In genomic region chr1:59046730-59047157, GRCh38 we compare ENCODE assay signal across 8 cellular contexts.
DNase-seq lines count a peak whose midpoint lies in the region; ATAC-seq and TF ChIP-seq lines count a peak whose summit lies in the region.

No MANE protein-coding gene starts in this region.

- H2BK15ac ChIP-seq in mesendoderm (replicated peaks; ENCODE audit: low read depth) = no peak overlapping the region

- intact Hi-C loops in lower leg skin (cut with DNase I; ENCODE audit: low total_unique reads) = no loop called here

- no peaks in the 10 kb centered on the region for H3K79me2 ChIP-seq in mesendoderm (ENCODE audit: control insufficient read depth, insufficient read depth, low read length)

- H2BK120ac ChIP-seq in mesendoderm (ENCODE audit: low read depth, low read length) = no peak overlapping the region

- peaks cover 20% of the 10 kb centered on the region for H3K36me3 Mint-ChIP-seq in activated CD8-positive, alpha-beta memory T cell treated with anti-CD3 and anti-CD28 coated beads, Interleukin-2, amount 10 ng/mL, durations not matched to agents 7 days and 5 days

- H3K4ac ChIP-seq in mesendoderm (ENCODE audit: low read depth, low read length) = no peak overlapping the region

- H3K4me2 ChIP-seq in mesendoderm (ENCODE audit: low read length) = no peak overlapping the region

- no peak overlapping the region for H2BK5ac ChIP-seq in mesendoderm (ENCODE audit: low read length)

- no CpG with 5 or more reads among the region's 2 CpGs for WGBS in mesendoderm (ENCODE audit: extremely low coverage, insufficient coverage, low lambda C conversion rate)
- 25 to 51% methylated on average over 2 of the region's 2 CpGs for WGBS in lower leg skin, 2 donors

- H3K4me3 ChIP-seq in mesendoderm (ENCODE audit: low read length) = no peak overlapping the region
- H3K4me3 ChIP-seq in lower leg skin (ENCODE audit: low read depth, poor library complexity, severe bottlenecking) = no peak overlapping the region

- H3K79me1 ChIP-seq in mesendoderm (ENCODE audit: low read length) = no peaks in the 10 kb centered on the region

- no peaks in the 10 kb centered on the region for H3K27me3 Mint-ChIP-seq in activated CD8-positive, alpha-beta memory T cell treated with anti-CD3 and anti-CD28 coated beads, Interleukin-2, amount 10 ng/mL, durations not matched to agents 7 days and 5 days

- H2AK5ac ChIP-seq in mesendoderm (ENCODE audit: low read length) = no peak overlapping the region

- peaks cover 38% of the 10 kb centered on the region for H3K4me1 Mint-ChIP-seq in activated CD8-positive, alpha-beta memory T cell treated with anti-CD3 and anti-CD28 coated beads, Interleukin-2, amount 10 ng/mL, durations not matched to agents 7 days and 5 days

- H3K23ac ChIP-seq in mesendoderm (ENCODE audit: low read length) = no peak overlapping the region

- no peak for TF ChIP-seq POLR2A in lower leg skin (IDR thresholded peaks at IDR 0.05)

- no peak overlapping the region for H3K9ac ChIP-seq in mesendoderm (ENCODE audit: low read length)

- ATAC-seq in activated CD4-positive, CD25-positive, alpha-beta regulatory T cell treated with anti-CD3 and anti-CD28 coated beads, Interleukin-2, amount 50 U/mL, for 24 hours = peak; percentile 86 to 89
- peak; percentile 91 for ATAC-seq in HG03103 (IDR thresholded peaks at IDR 0.05; ENCODE audit: low read depth, unreplicated experiment)
- ATAC-seq in activated CD8-positive, alpha-beta memory T cell treated with anti-CD3 and anti-CD28 coated beads, Interleukin-2, amount 10 ng/mL, durations not matched to agents 7 days and 5 days = peak; percentile 90

- no peak for TF ChIP-seq CTCF in lower leg skin (IDR thresholded peaks at IDR 0.05)

- H3K27ac Mint-ChIP-seq in activated CD8-positive, alpha-beta memory T cell treated with anti-CD3 and anti-CD28 coated beads, Interleukin-2, amount 10 ng/mL, durations not matched to agents 7 days and 5 days = peak overlapping the region; percentile 89

- H3K36me3 ChIP-seq in mesendoderm (ENCODE audit: control insufficient read depth, insufficient read depth, low read length) = no peaks in the 10 kb centered on the region

- no peaks in the 10 kb centered on the region for H3K9me3 Mint-ChIP-seq in activated CD8-positive, alpha-beta memory T cell treated with anti-CD3 and anti-CD28 coated beads, Interleukin-2, amount 10 ng/mL, durations not matched to agents 7 days and 5 days (ENCODE audit: low read depth)

- no peak overlapping the region for H4K5ac ChIP-seq in mesendoderm (ENCODE audit: low read length)

- H3K27ac ChIP-seq in mesendoderm (ENCODE audit: low read depth, low read length) = no peak overlapping the region

- no peaks in the 10 kb centered on the region for H3K4me1 ChIP-seq in mesendoderm (ENCODE audit: control insufficient read depth, low read depth, low read length)

- H3K4me3 Mint-ChIP-seq in activated CD8-positive, alpha-beta memory T cell treated with anti-CD3 and anti-CD28 coated beads, Interleukin-2, amount 10 ng/mL, durations not matched to agents 7 days and 5 days = peak overlapping the region; percentile 41

- no peak overlapping the region for H4K8ac ChIP-seq in mesendoderm (ENCODE audit: low read depth, low read length)

- DNase-seq in activated CD4-positive, CD25-positive, alpha-beta regulatory T cell (lab: John Stamatoyannopoulos, UW) = no peak
- peak; percentile 78 for DNase-seq in activated CD8-positive, alpha-beta memory T cell treated with anti-CD3 and anti-CD28 coated beads, Interleukin-2, amount 10 ng/mL, durations not matched to agents 7 days and 5 days
- peak; percentile 19 for DNase-seq in mesendoderm
- no peak for DNase-seq in lower leg skin (ENCODE audit: low spot score in 2 of 2)
- no peak for DNase-seq in mesenteric fat pad (ENCODE audit: low spot score)
- DNase-seq in NCI-H2227 (lab: John Stamatoyannopoulos, UW; ENCODE audit: unreplicated experiment) = no peak

- H3K56ac ChIP-seq in mesendoderm (ENCODE audit: low read length) = no peak overlapping the region

- CTCF ChIA-PET in activated CD8-positive, alpha-beta memory T cell treated with anti-CD3 and anti-CD28 coated beads, Interleukin-2, amount 10 ng/mL, durations not matched to agents 7 days and 5 days (lab: Charles Lee) = interaction anchor here (0.8 to 2.9 kb wide), 13 partner anchors 15 to 651 kb away, joined by 3 to 13 read pairs (median 4); partner anchors contain the start of genes FGGY and JUN

- H3K27me3 ChIP-seq in mesendoderm (ENCODE audit: insufficient read depth, low read length, poor library complexity) = no peaks in the 10 kb centered on the region

- no peak overlapping the region for H3K18ac ChIP-seq in mesendoderm (ENCODE audit: low read length)

Comparison
In these comparisons a context has a peak if more than half of its experiments do, and no peak if none do; other contexts are left out.
1. DNase-seq: peak in activated CD8-positive, alpha-beta memory T cell treated with anti-CD3 and anti-CD28 coated beads, Interleukin-2, amount 10 ng/mL, durations not matched to agents 7 days and 5 days (single experiment) and mesendoderm (single experiment); none in activated CD4-positive, CD25-positive, alpha-beta regulatory T cell (0 of 4), lower leg skin (0 of 2), mesenteric fat pad (single experiment) and NCI-H2227 (single experiment).
2. Peak in every context shown above with its lines, with median percentiles within 50 percentile points of each other: ATAC-seq.